10 cellular contexts compared by ENCODE assay signal in the genomic region with DNA sequence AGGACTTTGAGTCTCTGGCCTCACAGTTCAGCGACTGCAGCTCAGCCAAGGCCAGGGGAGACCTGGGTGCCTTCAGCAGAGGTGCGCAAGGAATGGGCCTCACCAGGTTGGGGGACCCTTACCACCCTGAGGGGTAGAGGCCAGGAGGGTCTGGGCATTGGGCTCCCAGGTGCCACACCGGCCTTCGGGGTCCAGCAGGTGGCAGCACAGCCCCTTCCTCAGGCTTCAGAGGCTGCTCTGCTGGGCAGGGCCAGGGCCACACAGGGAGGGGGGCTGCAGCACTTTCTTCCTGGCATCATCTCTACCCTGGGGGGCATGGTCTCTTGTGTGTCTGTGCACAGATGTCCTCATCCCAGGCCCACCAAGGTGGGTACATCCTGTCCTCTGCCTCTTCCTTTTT. TPM values are rescaled to one million over a fixed set of nuclear protein-coding genes. Genes with fewer than 3 reads are reported as not detected.
DNase-seq lines count a peak whose midpoint lies in the region; TF ChIP-seq lines count a peak whose summit lies in the region.
"Had no signal": no experiment of that assay in that cellular context is flagged by ENCODE, and none has a peak within 500 bp of the region (broad histone marks: within the 10 kb centered on the region; RNA-seq: fewer than 3 reads in every experiment).

No MANE protein-coding gene starts in this region.

- peaks cover 8% of the 10 kb centered on the region for H3K27me3 Mint-ChIP-seq in endothelial cell (ENCODE audit: unreplicated experiment)
- H3K27me3 Mint-ChIP-seq: activated naive CD8-positive, alpha-beta T cell had no signal

- DNase-seq in NCI-H82 (lab: John Stamatoyannopoulos, UW) (peak; percentile 63), NCI-H82 treated with DMSO at 0.1 percent for 48 hours (lab: John Stamatoyannopoulos, UW; ENCODE audit: unreplicated experiment) (no peak), UCSD-AML1 (lab: John Stamatoyannopoulos, UW; ENCODE audit: unreplicated experiment) (peak; percentile 41), endothelial cell (ENCODE audit: low spot score) (peak; percentile 52), RKO (ENCODE audit: low spot score) (no peak), glomerular visceral epithelial cell (ENCODE audit: extremely low spot score) (no peak), NCI-H2107 (lab: John Stamatoyannopoulos, UW) (no peak)
- peak; percentile 52 for DNase-seq in stimulated activated CD8-positive, alpha-beta memory T cell treated with anti-CD3 and anti-CD28 coated beads, Interleukin-4, amount 100 ng/mL, for 48 hours
- DNase-seq: AML-193 had no signal

- TF ChIP-seq CTCF in endothelial cell (IDR thresholded peaks at IDR 0.05; ENCODE audit: unreplicated experiment): peak; percentile 60

- H3K9me3 Mint-ChIP-seq in endothelial cell (ENCODE audit: unreplicated experiment): no peaks in the 10 kb centered on the region

- H3K4me3 Mint-ChIP-seq in endothelial cell (ENCODE audit: unreplicated experiment): no peak overlapping the region
- H3K4me3 Mint-ChIP-seq: activated naive CD8-positive, alpha-beta T cell had no signal

- no peaks in the 10 kb centered on the region for H3K4me1 Mint-ChIP-seq in endothelial cell (ENCODE audit: unreplicated experiment)

- H3K27ac Mint-ChIP-seq in endothelial cell (ENCODE audit: unreplicated experiment): no peak overlapping the region
- H3K27ac Mint-ChIP-seq: activated naive CD8-positive, alpha-beta T cell had no signal

- H3K36me3 Mint-ChIP-seq in endothelial cell (ENCODE audit: low read depth, unreplicated experiment): peaks cover 35% of the 10 kb centered on the region

RNA-seq across cellular contexts. Expression of a gene that starts 12.9 kb away (rescaled TPM):
- total RNA-seq in endothelial cell (ENCODE audit: unreplicated experiment): 69.9 TPM

RNA-seq across cellular contexts. Expression of a gene that starts 20.3 kb away (rescaled TPM):
- total RNA-seq in endothelial cell (ENCODE audit: unreplicated experiment): 399 TPM

RNA-seq across cellular contexts. Expression of a gene that starts 29.2 kb away (rescaled TPM):
- total RNA-seq in endothelial cell (ENCODE audit: unreplicated experiment): 45.9 TPM

Comparison
In these comparisons a context has a peak if more than half of its experiments do, and no peak if none do; other contexts are left out.
1. DNase-seq: peak in NCI-H82 (single experiment), UCSD-AML1 (single experiment), endothelial cell (single experiment) and stimulated activated CD8-positive, alpha-beta memory T cell treated with anti-CD3 and anti-CD28 coated beads, Interleukin-4, amount 100 ng/mL, for 48 hours (single experiment); none in NCI-H82 treated with DMSO at 0.1 percent for 48 hours (single experiment), RKO (single experiment), glomerular visceral epithelial cell (single experiment) and NCI-H2107 (single experiment).